In the genomic region with DNA sequence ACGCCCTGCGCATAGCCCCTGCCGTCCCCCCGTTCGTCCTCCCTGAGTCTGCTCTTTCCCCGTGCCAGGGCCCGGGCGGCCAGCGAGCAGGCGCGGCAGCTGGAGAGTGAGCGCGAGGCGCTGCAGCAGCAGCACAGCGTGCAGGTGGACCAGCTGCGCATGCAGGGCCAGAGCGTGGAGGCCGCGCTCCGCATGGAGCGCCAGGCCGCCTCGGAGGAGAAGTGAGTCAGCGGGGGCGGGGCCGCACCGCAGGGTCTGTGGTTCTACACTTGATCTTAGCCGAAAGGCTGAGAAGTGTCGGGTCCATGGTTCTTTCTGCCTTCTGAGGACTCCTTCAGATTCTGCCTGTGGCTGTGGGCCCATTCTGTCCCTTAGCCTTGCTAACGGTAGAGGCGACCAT, we compare ENCODE assay signal across 5 cellular contexts. TPM values are rescaled to one million over a fixed set of nuclear protein-coding genes. Genes with fewer than 3 reads are reported as not detected.
"Had no signal": no experiment of that assay in that cellular context is flagged by ENCODE, and none has a peak within 500 bp of the region (broad histone marks: within the 10 kb centered on the region; RNA-seq: fewer than 3 reads in every experiment).

No MANE protein-coding gene starts in this region.

RNA-seq across cellular contexts. Expression of gene CTAG1A, which starts 24.6 kb away (rescaled TPM):
- total RNA-seq: GM23248, H1, H9, HT-29 had no signal
- polyA plus RNA-seq: GM23248, H1, IgD-negative memory B cell had no signal

RNA-seq across cellular contexts. Expression of gene CTAG1B, which starts 58.7 kb away (rescaled TPM):
- total RNA-seq: GM23248, H1, H9, HT-29 had no signal
- polyA plus RNA-seq: GM23248, H1, IgD-negative memory B cell had no signal
